ENCODE assay signal across 8 cellular contexts in genomic region chr19:35745328-35746086, GRCh38.
A peak's percentile ranks its signal among the peaks of the same experiment; 100 is the strongest.
DNase-seq lines count a peak whose midpoint lies in the region; ATAC-seq lines count a peak whose summit lies in the region.

TSS of gene PSENEN (plus strand) at chr19:35745651. CDS start at chr19:35745931, 280 bp downstream.
TSS of gene U2AF1L4 (minus strand) at chr19:35745418. CDS start at chr19:35745391, 27 bp downstream.

- H3K27ac ChIP-seq in HUES48 (ENCODE audit: low read depth, low read length) = peak within 1 kb of the TSS; percentile 99

- H3K9ac ChIP-seq in HUES48 (ENCODE audit: low read depth, low read length) = peak within 1 kb of the TSS; percentile 75
- peak within 1 kb of the TSS; percentile 90 for H3K9ac ChIP-seq in NT2/D1 (ENCODE audit: insufficient read length, low read depth)

- peaks cover 29% of the 10 kb centered on the region for H3K36me3 Mint-ChIP-seq in effector memory CD8-positive, alpha-beta T cell (ENCODE audit: insufficient read depth)

- H3K27me3 ChIP-seq in HUES48 (ENCODE audit: control insufficient read depth, insufficient read depth, low read length) (no peaks in the 10 kb centered on the region), NT2/D1 (ENCODE audit: insufficient read depth, insufficient read length) (no peaks in the 10 kb centered on the region)

- peak within 1 kb of the TSS; percentile 86 to 94 for H3K4me3 Mint-ChIP-seq in effector memory CD8-positive, alpha-beta T cell

- ATAC-seq in GM21381 (IDR thresholded peaks at IDR 0.05; ENCODE audit: unreplicated experiment) = peak; percentile 40
- peak; percentile 58 for ATAC-seq in effector memory CD8-positive, alpha-beta T cell (replicated peaks)

- peaks cover 57 to 58% of the 10 kb centered on the region in 2 donors for H3K4me1 Mint-ChIP-seq in effector memory CD8-positive, alpha-beta T cell (ENCODE audit: low read depth in 2 of 2)

- no peaks in the 10 kb centered on the region for H3K4me1 ChIP-seq in HUES48 (ENCODE audit: control insufficient read depth, insufficient read depth, low read length)
- H3K4me1 ChIP-seq in NT2/D1 (ENCODE audit: insufficient read depth, insufficient read length) = peaks cover 7% of the 10 kb centered on the region

- H3K9me3 Mint-ChIP-seq in effector memory CD8-positive, alpha-beta T cell = no peaks in the 10 kb centered on the region

- no peaks in the 10 kb centered on the region for H3K27me3 Mint-ChIP-seq in effector memory CD8-positive, alpha-beta T cell

- H3K4me3 ChIP-seq in HUES48 (ENCODE audit: low read depth, low read length) (peak within 1 kb of the TSS; percentile 75), NT2/D1 (ENCODE audit: insufficient read length, low read depth) (peak within 1 kb of the TSS; percentile 68)

- H3K27ac Mint-ChIP-seq in effector memory CD8-positive, alpha-beta T cell = peak within 1 kb of the TSS; percentile 98 to 99

- no peaks in the 10 kb centered on the region; the same call in 1 of the 2 replicates for H3K36me3 ChIP-seq in HUES48 (ENCODE audit: control insufficient read depth, insufficient read depth, low read length)
- peaks cover 15% of the 10 kb centered on the region for H3K36me3 ChIP-seq in NT2/D1 (ENCODE audit: insufficient read depth, insufficient read length, low read length)

- H3K9me3 ChIP-seq in HUES48 (ENCODE audit: control insufficient read depth, insufficient read depth, low read length) (no peaks in the 10 kb centered on the region), NT2/D1 (ENCODE audit: insufficient read depth, low read length) (no peaks in the 10 kb centered on the region)

- DNase-seq in CMK (ENCODE audit: low read depth) (peak; percentile 99), NT2/D1 (ENCODE audit: low read depth, low spot score) (peak; percentile 97), medulla oblongata (ENCODE audit: extremely low spot score) (peak; percentile 100)
- DNase-seq in activated CD8-positive, alpha-beta memory T cell treated with anti-CD3 and anti-CD28 coated beads for 48 hours (ENCODE audit: low read depth in 2 of 3, low spot score in 2 of 3) = peak; percentile 82 to 94 (median 85)
- peak; percentile 93 to 95 (median 93) for DNase-seq in effector memory CD8-positive, alpha-beta T cell
- peak; percentile 86 to 94 (median 91) for DNase-seq in stimulated activated CD4-positive, alpha-beta T cell treated with anti-CD3 and anti-CD28 coated beads, TNF-alpha, amount 100 ng/mL, for 48 hours (ENCODE audit: low read depth in 3 of 3)

Comparison
In these comparisons a context has a peak if more than half of its experiments do, and no peak if none do; other contexts are left out.
1. Peak in every context shown above with its lines: DNase-seq, ATAC-seq, H3K4me3 ChIP-seq and H3K27ac ChIP-seq.